In the genomic region with DNA sequence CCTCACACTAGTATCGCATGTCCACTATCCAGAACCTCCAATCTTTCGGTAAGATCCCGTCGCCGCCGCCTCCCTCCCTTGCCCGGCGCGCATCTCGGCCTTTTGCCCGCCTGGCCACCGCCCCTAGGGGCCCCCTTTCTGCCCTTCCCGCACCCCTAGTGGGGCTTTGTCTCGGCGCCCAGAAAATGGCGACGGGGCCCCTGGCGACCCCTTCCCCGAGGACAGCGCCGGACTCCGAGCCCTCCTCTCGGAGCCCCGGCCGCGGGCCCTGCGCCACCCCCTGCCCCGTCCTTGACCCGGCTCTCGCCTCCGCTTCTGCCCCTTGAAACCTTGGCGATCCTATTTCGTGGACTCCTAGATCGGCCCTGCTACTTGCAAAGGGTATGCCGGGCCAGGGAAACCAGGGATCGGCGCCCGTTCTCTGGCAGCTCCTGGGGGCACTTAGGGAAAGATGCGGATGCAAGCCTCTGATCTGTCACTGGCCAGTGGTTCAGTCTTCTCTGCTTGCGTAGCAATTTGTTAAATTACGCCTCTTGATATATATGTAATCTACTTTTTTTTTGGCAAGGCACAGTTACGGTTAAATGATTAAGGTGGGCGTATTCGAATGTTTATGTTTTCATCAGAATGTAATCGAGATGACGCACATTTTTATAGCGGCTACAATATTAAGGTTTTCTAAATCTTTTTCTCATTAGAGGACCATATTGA, we compare ENCODE assay signal across 8 cellular contexts. TPM values are rescaled to one million over a fixed set of nuclear protein-coding genes. Genes with fewer than 3 reads are reported as not detected.
A peak's percentile ranks its signal among the peaks of the same experiment; 100 is the strongest.
DNase-seq lines count a peak whose midpoint lies in the region; ATAC-seq and TF ChIP-seq lines count a peak whose summit lies in the region.

No MANE protein-coding gene starts in this region.

- H3K27me3 ChIP-seq in lower lobe of right lung (ENCODE audit: low read depth), result no peaks in the 10 kb centered on the region

- H3K9me3 Mint-ChIP-seq in Calu3 (ENCODE audit: low read depth, unreplicated experiment), result no peaks in the 10 kb centered on the region
- no peaks in the 10 kb centered on the region for H3K9me3 Mint-ChIP-seq in stimulated activated naive CD8-positive, alpha-beta T cell treated with anti-CD3 and anti-CD28 coated beads, Interleukin-15, Interleukin-2, amounts not matched to agents 100 ng/mL and 50 ng/mL, for 24 hours

- peak overlapping the region; percentile 94 for H3K27ac Mint-ChIP-seq in Calu3 (ENCODE audit: unreplicated experiment)
- H3K27ac Mint-ChIP-seq in stimulated activated naive CD8-positive, alpha-beta T cell treated with anti-CD3 and anti-CD28 coated beads, Interleukin-15, Interleukin-2, amounts not matched to agents 100 ng/mL and 50 ng/mL, for 24 hours, result peak overlapping the region; percentile 98

- H3K27ac ChIP-seq in VCaP (peak overlapping the region; percentile 91), lower lobe of right lung (peak overlapping the region; percentile 97)

- H3K36me3 Mint-ChIP-seq in Calu3 (ENCODE audit: insufficient read depth, unreplicated experiment), result peaks cover 36% of the 10 kb centered on the region
- peaks cover 46% of the 10 kb centered on the region for H3K36me3 Mint-ChIP-seq in stimulated activated naive CD8-positive, alpha-beta T cell treated with anti-CD3 and anti-CD28 coated beads, Interleukin-15, Interleukin-2, amounts not matched to agents 100 ng/mL and 50 ng/mL, for 24 hours (ENCODE audit: low read depth)

- CTCF ChIA-PET in Calu3 (lab: Charles Lee), result interaction anchor here (1.6 kb wide), 1 partner anchor 118 kb away, joined by 15 read pairs; no protein-coding TSS in a partner anchor

- H3K4me1 Mint-ChIP-seq in Calu3 (ENCODE audit: low read depth, unreplicated experiment), result peaks cover 6% of the 10 kb centered on the region
- H3K4me1 Mint-ChIP-seq in stimulated activated naive CD8-positive, alpha-beta T cell treated with anti-CD3 and anti-CD28 coated beads, Interleukin-15, Interleukin-2, amounts not matched to agents 100 ng/mL and 50 ng/mL, for 24 hours (ENCODE audit: low read depth), result peaks cover 31% of the 10 kb centered on the region

- TF ChIP-seq CTCF in Calu3 (IDR thresholded peaks at IDR 0.05; ENCODE audit: unreplicated experiment), result no peak
- TF ChIP-seq CTCF in VCaP (conservative IDR thresholded peaks at IDR 0.05), result no peak
- TF ChIP-seq CTCF in lower lobe of right lung (IDR thresholded peaks at IDR 0.05), result no peak

- BruUV-seq in Calu3 (replicated peaks; lab: Mats Ljungman, UMichigan), result TSS peak; percentile 83

- ATAC-seq in GM19452 (IDR thresholded peaks at IDR 0.05; ENCODE audit: unreplicated experiment) (peak; percentile 18), HG03520 (IDR thresholded peaks at IDR 0.05; ENCODE audit: unreplicated experiment) (peak; percentile 23), lower lobe of right lung (peak; percentile 71 to 72)

- peaks cover 41% of the 10 kb centered on the region for H3K36me3 ChIP-seq in lower lobe of right lung

- DNase-seq in Calu3, result peak; percentile 43
- DNase-seq in effector CD4-positive, alpha-beta T cell, result peak; percentile 23
- no peak for DNase-seq in lower lobe of right lung
- no peak for DNase-seq in cortex of kidney (lab: John Stamatoyannopoulos, UW)

- H3K4me3 Mint-ChIP-seq in Calu3 (ENCODE audit: low read depth, unreplicated experiment), result peak overlapping the region; percentile 93
- H3K4me3 Mint-ChIP-seq in stimulated activated naive CD8-positive, alpha-beta T cell treated with anti-CD3 and anti-CD28 coated beads, Interleukin-15, Interleukin-2, amounts not matched to agents 100 ng/mL and 50 ng/mL, for 24 hours, result peak overlapping the region; percentile 99

- H3K4me3 ChIP-seq in lower lobe of right lung, result peak overlapping the region; percentile 79

- H3K9me3 ChIP-seq in lower lobe of right lung, result no peaks in the 10 kb centered on the region

- intact Hi-C loops in Calu3 (cut with micrococcal nuclease; ENCODE audit: unreplicated experiment), result loop anchor here (10.0 kb wide), 3 partner anchors 605 to 895 kb away; no protein-coding TSS in a partner anchor
- intact Hi-C loops in lower lobe of right lung (cut with DNase I), result no loop called here

- peaks cover 25% of the 10 kb centered on the region for H3K4me1 ChIP-seq in lower lobe of right lung

- H3K27me3 Mint-ChIP-seq in Calu3 (ENCODE audit: unreplicated experiment), result no peaks in the 10 kb centered on the region
- no peaks in the 10 kb centered on the region for H3K27me3 Mint-ChIP-seq in stimulated activated naive CD8-positive, alpha-beta T cell treated with anti-CD3 and anti-CD28 coated beads, Interleukin-15, Interleukin-2, amounts not matched to agents 100 ng/mL and 50 ng/mL, for 24 hours

RNA-seq across cellular contexts. Expression of a gene that starts 0.6 kb away (rescaled TPM):
- 37.2 and 41.3 TPM in 2 replicates for total RNA-seq in Calu3 (2022)
- 55.5 TPM for total RNA-seq in lower lobe of right lung

Comparison
In these comparisons a context has a peak if more than half of its experiments do, and no peak if none do; other contexts are left out.
1. DNase-seq: peak in Calu3 (single experiment) and effector CD4-positive, alpha-beta T cell (single experiment); none in lower lobe of right lung (single experiment) and cortex of kidney (single experiment).
2. ATAC-seq: peak in every context shown above with its lines; median percentile 72 in lower lobe of right lung; 23 in HG03520; 18 in GM19452.